17 cellular contexts compared by ENCODE assay signal in genomic region chr1:232594018-232594502, GRCh38. TPM values are rescaled to one million over a fixed set of nuclear protein-coding genes. Genes with fewer than 3 reads are reported as not detected.
DNase-seq lines count a peak whose midpoint lies in the region; ATAC-seq, FAIRE-seq and TF ChIP-seq lines count a peak whose summit lies in the region.
"Had no signal": no experiment of that assay in that cellular context is flagged by ENCODE, and none has a peak within 500 bp of the region (broad histone marks: within the 10 kb centered on the region; RNA-seq: fewer than 3 reads in every experiment).

No MANE protein-coding gene starts in this region.

- no peak for TF ChIP-seq EP300 in K562 (IDR thresholded peaks at IDR 0.05; ENCODE audit: low read length)

- H3K27ac Mint-ChIP-seq in type B pancreatic cell = peak overlapping the region; percentile 49
- H3K27ac Mint-ChIP-seq: natural killer cell treated with Interleukin-12 subunit alpha and Interleukin-12 subunit beta and Interleukin-15 and Interleukin-18, amount 100 ng/mL, for 72 hours had no signal

- H3K9ac ChIP-seq in K562 (ENCODE audit: insufficient read depth in 1 of 2, low read depth in 2 of 2, low read length in 2 of 2) = no peak overlapping the region
- H3K9ac ChIP-seq: KMS-11 had no signal

- TF ChIP-seq RAD21 in K562 (CRISPR knock-in tag; conservative IDR thresholded peaks at IDR 0.05 in 1 of 2, IDR thresholded peaks at IDR 0.05 in 1 of 2) = no peak

- peaks cover 9% of the 10 kb centered on the region for H3K36me3 Mint-ChIP-seq in type B pancreatic cell

- ATAC-seq in heart right ventricle (peak in 5 of 8 donors; percentile 13 to 41 (median 29)), Right ventricle myocardium superior (ENCODE audit: poor library complexity) (no peak), K562 (peak; percentile 25; the same call in 1 of the 3 replicates), left colon (peak; percentile 55), GM18909 (IDR thresholded peaks at IDR 0.05; ENCODE audit: poor library complexity, unreplicated experiment) (no peak)
- ATAC-seq: natural killer cell treated with Interleukin-12 subunit alpha and Interleukin-12 subunit beta and Interleukin-15 and Interleukin-18, amount 100 ng/mL, for 72 hours had no signal

- H3K9me1 ChIP-seq in K562 (ENCODE audit: control insufficient read depth, insufficient read depth, low read length) = no peaks in the 10 kb centered on the region

- H3K9me3 Mint-ChIP-seq in type B pancreatic cell = peaks cover 5% of the 10 kb centered on the region

- H3K4me3 Mint-ChIP-seq in type B pancreatic cell = peak overlapping the region; percentile 21
- H3K4me3 Mint-ChIP-seq: natural killer cell treated with Interleukin-12 subunit alpha and Interleukin-12 subunit beta and Interleukin-15 and Interleukin-18, amount 100 ng/mL, for 72 hours had no signal

- H3K36me3 ChIP-seq in heart right ventricle = no peaks in the 10 kb centered on the region
- no peaks in the 10 kb centered on the region for H3K36me3 ChIP-seq in K562 (ENCODE audit: control insufficient read depth, insufficient read depth, low read length)

- H4K20me1 ChIP-seq in K562 (replicated peaks; ENCODE audit: control insufficient read depth, insufficient read depth, low read length) = no peaks in the 10 kb centered on the region

- H3K4me3 ChIP-seq in heart right ventricle = peak overlapping the region in 2 of 10 donors; percentile 20 to 23
- H3K4me3 ChIP-seq in K562 = no peak overlapping the region
- H3K4me3 ChIP-seq: skin epidermis had no signal

- TF ChIP-seq POLR2A in K562 (conservative IDR thresholded peaks at IDR 0.05) = no peak

- H3K79me2 ChIP-seq in K562 (ENCODE audit: control insufficient read depth, insufficient read depth, low read length) = no peaks in the 10 kb centered on the region

- H3K4me2 ChIP-seq in K562 (ENCODE audit: insufficient read depth, low read length) = no peak overlapping the region
- H3K4me2 ChIP-seq: KMS-11 had no signal

- 66 to 75% methylated on average over 9 of the region's 9 CpGs for WGBS in heart right ventricle, 2 donors
- 3% methylated on average over 9 of the region's 9 CpGs for WGBS in K562 (ENCODE audit: insufficient coverage, low coverage, missing lambda C conversion rate)

- in situ Hi-C loops in K562 (cut with MboI) = no loop called here

- peaks cover 44% of the 10 kb centered on the region for H3K4me1 Mint-ChIP-seq in type B pancreatic cell (ENCODE audit: unreplicated experiment)

- no peaks in the 10 kb centered on the region for H3K27me3 ChIP-seq in heart right ventricle
- H3K27me3 ChIP-seq in K562 (ENCODE audit: control insufficient read depth in 2 of 2, insufficient read depth in 2 of 2, low read length in 2 of 2) = no peaks in the 10 kb centered on the region; a peak in 1 of 5 replicates

- no peaks in the 10 kb centered on the region for H3K27me3 Mint-ChIP-seq in type B pancreatic cell

- POLR2A ChIA-PET in K562 (lab: Yijun Ruan, JAX) = interaction anchor here (1.5 kb wide), 1 partner anchor 14 kb away, joined by 4 read pairs; no protein-coding TSS in a partner anchor

- intact Hi-C loops in heart right ventricle (cut with DNase I) (loop anchor here in 2 of 10 donors (5.0 kb wide), 1 partner anchor 33 kb away; no protein-coding TSS in a partner anchor), Right ventricle myocardium superior (cut with DNase I) (no loop called here), K562 (cut with micrococcal nuclease) (no loop called here), left colon (cut with DNase I, micrococcal nuclease) (no loop called here)

- H3K27ac ChIP-seq in heart right ventricle (peak overlapping the region in 8 of 10 donors; percentile 2 to 83 (median 66)), K562 (ENCODE audit: extremely low read depth, low read depth, low read length) (no peak overlapping the region)
- H3K27ac ChIP-seq: KMS-11 had no signal

- BruUV-seq in K562 (replicated peaks; lab: Mats Ljungman, UMichigan) = no TSS peak

- H3K9me3 ChIP-seq in heart right ventricle = no peaks in the 10 kb centered on the region
- no peaks in the 10 kb centered on the region for H3K9me3 ChIP-seq in K562 (replicated peaks; ENCODE audit: control insufficient read depth, insufficient read depth, low read depth, low read length)

- TF ChIP-seq CTCF in heart right ventricle (IDR thresholded peaks at IDR 0.05) (no peak), K562 (IDR thresholded peaks at IDR 0.05 in 2 of 3, conservative IDR thresholded peaks at IDR 0.05 in 1 of 3; ENCODE audit: insufficient read depth in 2 of 3, low read depth in 1 of 3, low read length in 3 of 3) (no peak), type B pancreatic cell (conservative IDR thresholded peaks at IDR 0.05) (no peak)

- H2AFZ ChIP-seq in K562 (ENCODE audit: low read depth, low read length) = no peak overlapping the region

- FAIRE-seq in K562 (lab: Jason Lieb, UNC) = no peak
- FAIRE-seq: frontal cortex had no signal

- DNase-seq in heart right ventricle = no peak
- DNase-seq in Right ventricle myocardium superior = no peak
- no peak for DNase-seq in K562 (ENCODE audit: extremely low read depth in 1 of 4, low spot score in 3 of 4)
- DNase-seq in left colon = no peak
- no peak for DNase-seq in type B pancreatic cell (ENCODE audit: extremely low spot score, unreplicated experiment)
- no peak for DNase-seq in Kasumi-1 (lab: John Stamatoyannopoulos, UW)
- no peak for DNase-seq in SHP77 treated with DMSO at 0.1 percent for 48 hours (lab: John Stamatoyannopoulos, UW)
- DNase-seq: amygdala, dermis blood vessel endothelial cell, DND-41, NCI-H2081, substantia nigra had no signal

- H3K4me1 ChIP-seq in heart right ventricle = peaks cover 9 to 96% (median 67%) of the 10 kb centered on the region in 9 donors
- H3K4me1 ChIP-seq in K562 (replicated peaks in 1 of 2; ENCODE audit: control insufficient read depth in 2 of 2, insufficient read depth in 2 of 2, low read length in 2 of 2) = no peaks in the 10 kb centered on the region

- CTCF ChIA-PET in K562 (lab: Yijun Ruan, JAX; ENCODE audit: low intra/inter-chr PET ratio) = no interaction called here

TF ChIP-seq in K562, 482 proteins besides CTCF, POLR2A, EP300 and RAD21 (continues in another document):
- TF ChIP-seq FUS (optimal IDR thresholded peaks at IDR 0.05; ENCODE audit: low read depth, low read length) = no peak
- TF ChIP-seq TAF15 (IDR thresholded peaks at IDR 0.05; ENCODE audit: low read depth, low read length) = no peak
- 0 out of 2 replicates have a peak, but pooled peaks have one; percentile 4 for TF ChIP-seq JUND (IDR thresholded peaks at IDR 0.05; ENCODE audit: borderline replicate concordance, low read depth, low read length)
- no peak for TF ChIP-seq JUND (tag; IDR thresholded peaks at IDR 0.05; ENCODE audit: borderline replicate concordance, low read depth, low read length)
- TF ChIP-seq, protein P1, sequence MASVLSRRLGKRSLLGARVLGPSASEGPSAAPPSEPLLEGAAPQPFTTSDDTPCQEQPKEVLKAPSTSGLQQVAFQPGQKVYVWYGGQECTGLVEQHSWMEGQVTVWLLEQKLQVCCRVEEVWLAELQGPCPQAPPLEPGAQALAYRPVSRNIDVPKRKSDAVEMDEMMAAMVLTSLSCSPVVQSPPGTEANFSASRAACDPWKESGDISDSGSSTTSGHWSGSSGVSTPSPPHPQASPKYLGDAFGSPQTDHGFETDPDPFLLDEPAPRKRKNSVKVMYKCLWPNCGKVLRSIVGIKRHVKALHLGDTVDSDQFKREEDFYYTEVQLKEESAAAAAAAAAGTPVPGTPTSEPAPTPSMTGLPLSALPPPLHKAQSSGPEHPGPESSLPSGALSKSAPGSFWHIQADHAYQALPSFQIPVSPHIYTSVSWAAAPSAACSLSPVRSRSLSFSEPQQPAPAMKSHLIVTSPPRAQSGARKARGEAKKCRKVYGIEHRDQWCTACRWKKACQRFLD (CRISPR knock-in tag; IDR thresholded peaks at IDR 0.05) = no peak
- TF ChIP-seq SNIP1 (IDR thresholded peaks at IDR 0.05; ENCODE audit: low read depth) = no peak
- no peak for TF ChIP-seq CTBP1 (IDR thresholded peaks at IDR 0.05; ENCODE audit: borderline replicate concordance)
- TF ChIP-seq LARP7 (IDR thresholded peaks at IDR 0.05) = no peak
- TF ChIP-seq PURB (CRISPR knock-in tag; IDR thresholded peaks at IDR 0.05; ENCODE audit: low read depth) = no peak
- TF ChIP-seq STAT5A (IDR thresholded peaks at IDR 0.05; ENCODE audit: borderline replicate concordance, low read length) = no peak
- TF ChIP-seq ATF3 (IDR thresholded peaks at IDR 0.05) = peak; percentile 20; the same call in 1 of the 2 replicates
- no peak for TF ChIP-seq ATF3 (CRISPR knock-in tag; conservative IDR thresholded peaks at IDR 0.05)

RNA-seq across cellular contexts. Expression of gene SIPA1L2, which starts 35.9 kb away (rescaled TPM):
- total RNA-seq in heart right ventricle (100 to 1,000 TPM in 5 of 10 donors, 10 to 100 TPM in 5; 64.9 to 141 (median 101) TPM), Right ventricle myocardium superior (120 TPM), K562 (2014; rRNA removed) (0.09 and 0.12 TPM in 2 replicates), K562 (2014; rRNA removed; fragmentation: Illumina TruSeq; extraction: Trizol) (0.03 and 0.04 TPM in 2 replicates), K562 (2015; rRNA removed; fragmentation: Illumina TruSeq; extraction: Trizol) (0.04 TPM in 1 of 2 replicates, not detected in the other), K562 (2021) (0.07 and 0.22 TPM in 2 replicates), left colon (10 to 100 TPM; 76.5 to 89.8 TPM), type B pancreatic cell (ENCODE audit: low replicate concordance) (35.6 and 45.6 TPM in 2 replicates)
- polyA plus RNA-seq in heart right ventricle (10 to 100 TPM; 20.3 to 39.3 TPM), K562 (2011; rRNA removed) (not detected in 2 replicates), K562 (2014; fragmentation: Illumina TruSeq; extraction: Trizol) (0.04 TPM in 1 of 2 replicates, not detected in the other), K562 (2014; fragmentation: Nextera tagmentation; extraction: Ambion mirVana) (not detected), K562 (2014; rRNA removed) (0.01 TPM in 1 of 2 replicates, not detected in the other)
- 0.09 TPM in 1 of 2 replicates, not detected in the other for total RNA-seq in K562 (2011; cell fraction: chromatin; rRNA removed; ENCODE audit: low replicate concordance)
- not detected in 2 replicates for total RNA-seq in K562 (2011; cell fraction: nucleolus; rRNA removed)
- not detected in 2 replicates for total RNA-seq in K562 (2011; cell fraction: nucleoplasm; rRNA removed)
- polyA plus RNA-seq in K562 (2011; cell fraction: cytosol; rRNA removed) = 0.01 TPM in 1 of 2 replicates, not detected in the other
- not detected in 2 replicates for polyA plus RNA-seq in K562 (2011; cell fraction: nucleus; rRNA removed)
- 0.01 and 1.2 TPM in 2 replicates for polyA plus RNA-seq in K562 (2012)
- not detected in 2 replicates for polyA minus RNA-seq in K562 (2011; rRNA and poly(A)+ RNA removed)
- not detected in 2 replicates for polyA minus RNA-seq in K562 (2011; cell fraction: cytosol; rRNA and poly(A)+ RNA removed)
- polyA minus RNA-seq in K562 (2011; cell fraction: nucleus; rRNA and poly(A)+ RNA removed) = not detected in 2 replicates

Comparison
In these comparisons a context has a peak if more than half of its experiments do, and no peak if none do; other contexts are left out.
1. ATAC-seq: peak in heart right ventricle (5 of 8), K562 (single experiment) and left colon (single experiment); none in Right ventricle myocardium superior (single experiment) and GM18909 (single experiment).
2. RNA of gene SIPA1L2, which starts 35.9 kb away (total RNA-seq): 120 TPM in Right ventricle myocardium superior (single experiment), 64.9 to 141 TPM in heart right ventricle, 76.5 to 89.8 TPM in left colon and 35.6 to 45.6 TPM in type B pancreatic cell; 0.03 to 0.22 TPM in K562; every median in the first group is over 10 times any median in the second.